22 cellular contexts compared by ENCODE assay signal in genomic region chr6:170114187-170114945, GRCh38.
A peak's percentile ranks its signal among the peaks of the same experiment; 100 is the strongest.
DNase-seq lines count a peak whose midpoint lies in the region; ATAC-seq and TF ChIP-seq lines count a peak whose summit lies in the region.
"Had no signal": no experiment of that assay in that cellular context is flagged by ENCODE, and none has a peak within 500 bp of the region (broad histone marks: within the 10 kb centered on the region; RNA-seq: fewer than 3 reads in every experiment).

No MANE protein-coding gene starts in this region.

- no peak for TF ChIP-seq EP300 in transverse colon (IDR thresholded peaks at IDR 0.05; ENCODE audit: low read depth)

- H3K4me1 Mint-ChIP-seq in activated T-cell treated with anti-CD3 and anti-CD28 coated beads, Interleukin-2, amount 50 U/mL, for 24 hours (ENCODE audit: low read depth): no peaks in the 10 kb centered on the region
- H3K4me1 Mint-ChIP-seq in WTC11: peaks cover 15% of the 10 kb centered on the region
- no peaks in the 10 kb centered on the region for H3K4me1 Mint-ChIP-seq in activated T-helper 2 cell treated with anti-CD3 and anti-CD28 coated beads, Interferon-gamma antibody, Interleukin-2, Interleukin-4, amounts not matched to agents 10 μg/mL and 5 μg/mL and 100 μg/mL, durations not matched to agents 14 hours and 24 hours and 36 hours (ENCODE audit: low read depth)
- H3K4me1 Mint-ChIP-seq: B cell had no signal

- TF ChIP-seq CTCF in WTC11 (IDR thresholded peaks at IDR 0.05) (no peak), lower lobe of right lung (IDR thresholded peaks at IDR 0.05) (no peak), transverse colon (IDR thresholded peaks at IDR 0.05) (no peak)

- WGBS in transverse colon (ENCODE audit: low coverage in 1 of 2), 2 donors: 81 to 84% methylated on average over 9 of the region's 9 CpGs

- H3K4me3 ChIP-seq in lower lobe of right lung (no peak overlapping the region), transverse colon (no peak overlapping the region)
- H3K4me3 ChIP-seq: GM23338, tibial nerve had no signal

- no peak overlapping the region for H3K27ac Mint-ChIP-seq in activated T-cell treated with anti-CD3 and anti-CD28 coated beads, Interleukin-2, amount 50 U/mL, for 24 hours
- H3K27ac Mint-ChIP-seq in WTC11: no peak overlapping the region
- no peak overlapping the region for H3K27ac Mint-ChIP-seq in activated T-helper 2 cell treated with anti-CD3 and anti-CD28 coated beads, Interferon-gamma antibody, Interleukin-2, Interleukin-4, amounts not matched to agents 10 μg/mL and 5 μg/mL and 100 μg/mL, durations not matched to agents 14 hours and 24 hours and 36 hours
- H3K27ac Mint-ChIP-seq: B cell; GM23338; HFFc6; stimulated activated naive CD8-positive, alpha-beta T cell treated with anti-CD3 and anti-CD28 coated beads, Interleukin-15, Interleukin-2, amounts not matched to agents 100 ng/mL and 50 ng/mL, for 24 hours; T-helper 1 cell treated with Interleukin-12 subunit alpha and Interleukin-12 subunit beta and Interleukin-4 antibody, amounts not matched to agents 30 μg/mL and 1 μg/mL, for 36 hours had no signal

- H3K36me3 Mint-ChIP-seq in activated T-cell treated with anti-CD3 and anti-CD28 coated beads, Interleukin-2, amount 50 U/mL, for 24 hours (ENCODE audit: low read depth): no peaks in the 10 kb centered on the region
- H3K36me3 Mint-ChIP-seq in WTC11: peaks cover 3% of the 10 kb centered on the region
- no peaks in the 10 kb centered on the region for H3K36me3 Mint-ChIP-seq in activated T-helper 2 cell treated with anti-CD3 and anti-CD28 coated beads, Interferon-gamma antibody, Interleukin-2, Interleukin-4, amounts not matched to agents 10 μg/mL and 5 μg/mL and 100 μg/mL, durations not matched to agents 14 hours and 24 hours and 36 hours (ENCODE audit: low read depth)

- no peaks in the 10 kb centered on the region for H3K27me3 Mint-ChIP-seq in activated T-cell treated with anti-CD3 and anti-CD28 coated beads, Interleukin-2, amount 50 U/mL, for 24 hours
- no peaks in the 10 kb centered on the region for H3K27me3 Mint-ChIP-seq in WTC11 (ENCODE audit: low read depth)
- H3K27me3 Mint-ChIP-seq in activated T-helper 2 cell treated with anti-CD3 and anti-CD28 coated beads, Interferon-gamma antibody, Interleukin-2, Interleukin-4, amounts not matched to agents 10 μg/mL and 5 μg/mL and 100 μg/mL, durations not matched to agents 14 hours and 24 hours and 36 hours (ENCODE audit: low read depth): peaks cover 1% of the 10 kb centered on the region
- H3K27me3 Mint-ChIP-seq: stimulated activated naive CD8-positive, alpha-beta T cell treated with anti-CD3 and anti-CD28 coated beads, Interleukin-15, Interleukin-2, amounts not matched to agents 100 ng/mL and 50 ng/mL, for 24 hours had no signal

- POLR2A ChIA-PET in WTC11 (lab: Charles Lee): no interaction called here

- CTCF ChIA-PET in WTC11 (lab: Charles Lee): no interaction called here

- peak; percentile 7 for DNase-seq in activated T-cell treated with anti-CD3 and anti-CD28 coated beads, Interleukin-2, amount 50 U/mL, for 24 hours
- no peak for DNase-seq in activated T-cell treated with anti-CD3 and anti-CD28 coated beads for 4 hours
- peak; percentile 3 for DNase-seq in WTC11 (ENCODE audit: low spot score)
- DNase-seq in lower lobe of right lung: peak; percentile 14
- peak; percentile 10 for DNase-seq in stimulated activated CD8-positive, alpha-beta memory T cell treated with anti-CD3 and anti-CD28 coated beads, Interleukin-4, amount 100 ng/mL, for 48 hours
- no peak for DNase-seq in transverse colon
- no peak for DNase-seq in NCI-H2227 (lab: John Stamatoyannopoulos, UW; ENCODE audit: unreplicated experiment)
- DNase-seq in activated T-helper 2 cell treated with anti-CD3 and anti-CD28 coated beads, Interferon-gamma antibody, Interleukin-2, Interleukin-4, amounts not matched to agents 10 μg/mL and 5 μg/mL and 100 μg/mL, durations not matched to agents 14 hours and 24 hours and 36 hours (ENCODE audit: low spot score): no peak
- DNase-seq: activated CD4-positive, alpha-beta T cell treated with anti-CD3 and anti-CD28 coated beads for 48 hours; brain microvascular endothelial cell; effector CD8-positive, alpha-beta T cell; HFFc6; NCI-H1436; NCI-H446 treated with DMSO at 0.1 percent for 48 hours; NCI-H82 had no signal

- peaks cover 2% of the 10 kb centered on the region for H3K27me3 ChIP-seq in lower lobe of right lung (ENCODE audit: low read depth)
- no peaks in the 10 kb centered on the region for H3K27me3 ChIP-seq in transverse colon
- H3K27me3 ChIP-seq: brain microvascular endothelial cell, tibial nerve had no signal

- H3K36me3 ChIP-seq in lower lobe of right lung (no peaks in the 10 kb centered on the region), transverse colon (no peaks in the 10 kb centered on the region)
- H3K36me3 ChIP-seq: brain microvascular endothelial cell, tibial nerve had no signal

- no peaks in the 10 kb centered on the region for H3K4me1 ChIP-seq in lower lobe of right lung
- no peaks in the 10 kb centered on the region for H3K4me1 ChIP-seq in transverse colon
- H3K4me1 ChIP-seq: tibial nerve had no signal

- H3K27ac ChIP-seq in lower lobe of right lung (no peak overlapping the region), transverse colon (no peak overlapping the region)
- H3K27ac ChIP-seq: brain microvascular endothelial cell, epithelial cell of prostate, RWPE1, tibial nerve had no signal

- ATAC-seq in WTC11 (no peak), lower lobe of right lung (no peak)
- ATAC-seq: GM23338 had no signal

- H3K9me3 ChIP-seq in lower lobe of right lung: peaks cover 5% of the 10 kb centered on the region
- peaks cover 2 to 3% of the 10 kb centered on the region in 2 donors for H3K9me3 ChIP-seq in transverse colon

- intact Hi-C loops in lower lobe of right lung (cut with DNase I) (no loop called here), transverse colon (cut with DNase I; ENCODE audit: low total_unique reads) (no loop called here)
- intact Hi-C loops in activated T-helper 2 cell treated with anti-CD3 and anti-CD28 coated beads, Interferon-gamma antibody, Interleukin-2, Interleukin-4, amounts not matched to agents 10 μg/mL and 5 μg/mL and 100 μg/mL, durations not matched to agents 14 hours and 24 hours and 36 hours (cut with micrococcal nuclease): no loop called here

- H3K4me3 Mint-ChIP-seq in activated T-cell treated with anti-CD3 and anti-CD28 coated beads, Interleukin-2, amount 50 U/mL, for 24 hours: no peak overlapping the region
- H3K4me3 Mint-ChIP-seq in WTC11: no peak overlapping the region
- H3K4me3 Mint-ChIP-seq in activated T-helper 2 cell treated with anti-CD3 and anti-CD28 coated beads, Interferon-gamma antibody, Interleukin-2, Interleukin-4, amounts not matched to agents 10 μg/mL and 5 μg/mL and 100 μg/mL, durations not matched to agents 14 hours and 24 hours and 36 hours (ENCODE audit: low read depth): no peak overlapping the region
- H3K4me3 Mint-ChIP-seq: B cell; GM23338; HFFc6; stimulated activated naive CD8-positive, alpha-beta T cell treated with anti-CD3 and anti-CD28 coated beads, Interleukin-15, Interleukin-2, amounts not matched to agents 100 ng/mL and 50 ng/mL, for 24 hours; T-helper 1 cell treated with Interleukin-12 subunit alpha and Interleukin-12 subunit beta and Interleukin-4 antibody, amounts not matched to agents 30 μg/mL and 1 μg/mL, for 36 hours had no signal

- H3K9me3 Mint-ChIP-seq in activated T-cell treated with anti-CD3 and anti-CD28 coated beads, Interleukin-2, amount 50 U/mL, for 24 hours: peaks cover 2% of the 10 kb centered on the region
- peaks cover 3% of the 10 kb centered on the region for H3K9me3 Mint-ChIP-seq in WTC11
- H3K9me3 Mint-ChIP-seq in activated T-helper 2 cell treated with anti-CD3 and anti-CD28 coated beads, Interferon-gamma antibody, Interleukin-2, Interleukin-4, amounts not matched to agents 10 μg/mL and 5 μg/mL and 100 μg/mL, durations not matched to agents 14 hours and 24 hours and 36 hours: no peaks in the 10 kb centered on the region

- no peak for TF ChIP-seq POLR2A in transverse colon (IDR thresholded peaks at IDR 0.05)

- in situ Hi-C loops in transverse colon (cut with MboI; ENCODE audit: low pct_ligation_motif_present in 1 of 4, low pct_unique_long_range_greater_than_20kb in 1 of 4, low sequenced_read_pairs in 3 of 4): no loop called here

TF ChIP-seq in WTC11, 78 proteins besides CTCF, POLR2A, EP300 and RAD21:
- TF ChIP-seq CREM (CRISPR knock-in tag; IDR thresholded peaks at IDR 0.05) (no peak), GTF2I (CRISPR knock-in tag; conservative IDR thresholded peaks at IDR 0.05) (no peak), ZNF416 (CRISPR knock-in tag; IDR thresholded peaks at IDR 0.05) (no peak), ZMAT4 (CRISPR knock-in tag; IDR thresholded peaks at IDR 0.05) (no peak), NFE2L1 (CRISPR knock-in tag; IDR thresholded peaks at IDR 0.05) (no peak), RORB (CRISPR knock-in tag; IDR thresholded peaks at IDR 0.05) (no peak), ZNF317 (CRISPR knock-in tag; IDR thresholded peaks at IDR 0.05; ENCODE audit: borderline replicate concordance, low read depth) (no peak), ZBTB21 (CRISPR knock-in tag; IDR thresholded peaks at IDR 0.05; ENCODE audit: borderline replicate concordance) (no peak), ESRRA (CRISPR knock-in tag; IDR thresholded peaks at IDR 0.05; ENCODE audit: borderline replicate concordance) (no peak), ZNF396 (CRISPR knock-in tag; IDR thresholded peaks at IDR 0.05; ENCODE audit: borderline replicate concordance) (no peak), E2F5 (CRISPR knock-in tag; IDR thresholded peaks at IDR 0.05) (no peak)
- TF ChIP-seq, protein P1, sequence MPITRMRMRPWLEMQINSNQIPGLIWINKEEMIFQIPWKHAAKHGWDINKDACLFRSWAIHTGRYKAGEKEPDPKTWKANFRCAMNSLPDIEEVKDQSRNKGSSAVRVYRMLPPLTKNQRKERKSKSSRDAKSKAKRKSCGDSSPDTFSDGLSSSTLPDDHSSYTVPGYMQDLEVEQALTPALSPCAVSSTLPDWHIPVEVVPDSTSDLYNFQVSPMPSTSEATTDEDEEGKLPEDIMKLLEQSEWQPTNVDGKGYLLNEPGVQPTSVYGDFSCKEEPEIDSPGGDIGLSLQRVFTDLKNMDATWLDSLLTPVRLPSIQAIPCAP (CRISPR knock-in tag; IDR thresholded peaks at IDR 0.05): no peak

Comparison
In these comparisons a context has a peak if more than half of its experiments do, and no peak if none do; other contexts are left out.
1. DNase-seq: peak in activated T-cell treated with anti-CD3 and anti-CD28 coated beads, Interleukin-2, amount 50 U/mL, for 24 hours (single experiment), WTC11 (single experiment), lower lobe of right lung (single experiment) and stimulated activated CD8-positive, alpha-beta memory T cell treated with anti-CD3 and anti-CD28 coated beads, Interleukin-4, amount 100 ng/mL, for 48 hours (single experiment); none in activated T-cell treated with anti-CD3 and anti-CD28 coated beads for 4 hours (single experiment), transverse colon (single experiment), NCI-H2227 (single experiment) and activated T-helper 2 cell treated with anti-CD3 and anti-CD28 coated beads, Interferon-gamma antibody, Interleukin-2, Interleukin-4, amounts not matched to agents 10 μg/mL and 5 μg/mL and 100 μg/mL, durations not matched to agents 14 hours and 24 hours and 36 hours (single experiment).